In genomic region chrY:12701181-12701695, GRCh38 we compare ENCODE assay signal across 13 cellular contexts. TPM values are rescaled to one million over a fixed set of nuclear protein-coding genes. Genes with fewer than 3 reads are reported as not detected.
DNase-seq lines count a peak whose midpoint lies in the region; ATAC-seq, FAIRE-seq and TF ChIP-seq lines count a peak whose summit lies in the region.
"Had no signal": no experiment of that assay in that cellular context is flagged by ENCODE, and none has a peak within 500 bp of the region (broad histone marks: within the 10 kb centered on the region; RNA-seq: fewer than 3 reads in every experiment).

Gene USP9Y (plus strand): TSS chrY:12701231. CDS start chrY:12709448, 8,217 bp downstream.

- no peak for FAIRE-seq in H54 (lab: Jason Lieb, UNC)

- H3K9me3 Mint-ChIP-seq in activated T-helper 17 cell treated with anti-CD3 and anti-CD28 coated beads, Interleukin-2, amount 50 U/mL, for 72 hours = no peaks in the 10 kb centered on the region
- H3K9me3 Mint-ChIP-seq: nephron progenitor cell had no signal

- H3K27me3 Mint-ChIP-seq in activated T-helper 17 cell treated with anti-CD3 and anti-CD28 coated beads, Interleukin-2, amount 50 U/mL, for 72 hours = no peaks in the 10 kb centered on the region

- peaks cover 66% of the 10 kb centered on the region for H3K36me3 Mint-ChIP-seq in activated T-helper 17 cell treated with anti-CD3 and anti-CD28 coated beads, Interleukin-2, amount 50 U/mL, for 72 hours (ENCODE audit: low read depth)

- TF ChIP-seq POLR2A in H54 (IDR thresholded peaks at IDR 0.05; ENCODE audit: low read depth, low read length) = no peak

- intact Hi-C loops in T-helper 1 cell treated with Interleukin-12 subunit alpha and Interleukin-12 subunit beta and Interleukin-4 antibody, amounts not matched to agents 30 ng/mL and 1 ng/mL, for 36 hours (cut with micrococcal nuclease) = no loop called here

- no peak for DNase-seq in T-helper 1 cell
- DNase-seq in ELR (ENCODE audit: low read depth) = peak; percentile 12
- no peak for DNase-seq in myocyte (ENCODE audit: low read depth)
- no peak for DNase-seq in H54 (ENCODE audit: insufficient read length, low spot score)
- no peak for DNase-seq in NCI-H146 (lab: John Stamatoyannopoulos, UW)
- no peak for DNase-seq in NCI-H2107 treated with DMSO at 0.1 percent for 48 hours (lab: John Stamatoyannopoulos, UW; ENCODE audit: unreplicated experiment)
- DNase-seq: activated CD4-positive, alpha-beta T cell treated with anti-CD3 and anti-CD28 coated beads for 4 hours; GOT3; NCI-H524 treated with DMSO at 0.1 percent for 48 hours; nephron progenitor cell; stimulated activated naive CD8-positive, alpha-beta T cell treated with anti-CD3 and anti-CD28 coated beads, Interleukin-15, Interleukin-2, amounts not matched to agents 100 U/mL and 50 U/mL, for 24 hours had no signal

- no peak within 1 kb of the TSS for H3K27ac Mint-ChIP-seq in activated T-helper 17 cell treated with anti-CD3 and anti-CD28 coated beads, Interleukin-2, amount 50 U/mL, for 72 hours
- H3K27ac Mint-ChIP-seq: nephron progenitor cell had no signal

- no peak within 1 kb of the TSS for H3K4me3 Mint-ChIP-seq in activated T-helper 17 cell treated with anti-CD3 and anti-CD28 coated beads, Interleukin-2, amount 50 U/mL, for 72 hours
- H3K4me3 Mint-ChIP-seq: nephron progenitor cell had no signal

- ATAC-seq in activated T-helper 17 cell treated with anti-CD3 and anti-CD28 coated beads, Interleukin-2, amount 50 U/mL, for 72 hours (replicated peaks) = no peak
- ATAC-seq: stimulated activated naive CD8-positive, alpha-beta T cell treated with anti-CD3 and anti-CD28 coated beads, Interleukin-15, Interleukin-2, amounts not matched to agents 100 U/mL and 50 U/mL, for 24 hours had no signal

- H3K4me1 Mint-ChIP-seq in activated T-helper 17 cell treated with anti-CD3 and anti-CD28 coated beads, Interleukin-2, amount 50 U/mL, for 72 hours = no peaks in the 10 kb centered on the region
- H3K4me1 Mint-ChIP-seq: nephron progenitor cell had no signal

RNA-seq across cellular contexts. Expression of gene USP9Y, which starts in this region (rescaled TPM):
- total RNA-seq in T-helper 1 cell treated with Interleukin-12 subunit alpha and Interleukin-12 subunit beta and Interleukin-4 antibody, amounts not matched to agents 30 ng/mL and 1 ng/mL, for 36 hours = 21.7 and 26.3 TPM in 2 replicates
- 10 to 100 TPM; 14.0 to 19.1 TPM for total RNA-seq in activated T-helper 17 cell treated with anti-CD3 and anti-CD28 coated beads, Interleukin-2, amount 50 U/mL, for 72 hours
- 26.9 and 30.1 TPM in 2 replicates for total RNA-seq in myocyte
- 11.2 TPM for polyA plus RNA-seq in myocyte (2012)
